8 cellular contexts compared by ENCODE assay signal in the genomic region with DNA sequence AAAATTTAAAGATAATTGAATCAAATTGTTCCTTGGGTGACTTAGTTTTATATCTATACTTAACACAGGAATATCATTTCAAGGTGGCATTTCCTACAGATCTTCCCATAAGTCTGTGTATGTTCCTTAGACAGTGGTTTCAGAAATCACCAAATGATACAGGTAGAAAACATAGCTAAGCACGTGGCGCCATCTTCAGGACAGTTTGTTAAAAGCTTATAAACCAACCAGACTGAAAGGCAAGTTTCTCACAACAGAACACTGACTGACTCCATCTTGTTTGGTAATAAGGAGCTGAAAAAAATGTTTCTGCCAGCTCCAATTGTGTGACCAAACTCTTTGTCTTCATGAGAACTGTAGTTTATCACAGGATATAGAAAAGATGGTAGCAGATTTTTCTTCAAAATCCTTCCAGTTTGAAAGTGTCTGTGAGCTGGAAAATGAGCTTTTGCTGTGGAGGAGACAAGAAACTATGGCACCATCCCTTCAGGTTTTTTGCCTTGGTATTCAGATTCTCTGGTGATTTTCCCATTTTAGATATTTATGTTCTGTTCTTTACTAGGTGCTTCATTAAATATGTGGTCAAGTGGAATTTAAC. TPM values are rescaled to one million over a fixed set of nuclear protein-coding genes. Genes with fewer than 3 reads are reported as not detected.
DNase-seq lines count a peak whose midpoint lies in the region; ATAC-seq and TF ChIP-seq lines count a peak whose summit lies in the region.

No MANE protein-coding gene starts in this region.

- peaks cover 2% of the 10 kb centered on the region; the same call in 1 of the 2 replicates for H3K27me3 Mint-ChIP-seq in HFFc6 (ENCODE audit: insufficient read depth)

- H3K36me3 Mint-ChIP-seq in HFFc6 (ENCODE audit: low read depth) = no peaks in the 10 kb centered on the region

- ATAC-seq in aorta (ENCODE audit: low FRiP score) = peak; percentile 65

- H3K27ac Mint-ChIP-seq in HFFc6 = no peak overlapping the region; the same call in 1 of the 2 replicates

- H3K27me3 ChIP-seq in SJCRH30 = no peaks in the 10 kb centered on the region
- no peaks in the 10 kb centered on the region for H3K27me3 ChIP-seq in aorta (ENCODE audit: control insufficient read depth in 1 of 2, insufficient read depth in 2 of 2, low read length in 1 of 2)

- H3K4me3 ChIP-seq in SJCRH30 (no peak overlapping the region), aorta (ENCODE audit: low read length in 2 of 2) (no peak overlapping the region)

- H3K36me3 ChIP-seq in SJCRH30 (no peaks in the 10 kb centered on the region), aorta (ENCODE audit: control insufficient read depth in 1 of 2, insufficient read depth in 2 of 2, low read length in 1 of 2) (no peaks in the 10 kb centered on the region)

- no peak overlapping the region for H3K4me3 Mint-ChIP-seq in HFFc6

- peak; percentile 15 for DNase-seq in GF-D8 (lab: John Stamatoyannopoulos, UW)
- DNase-seq in HFFc6 = peak; percentile 77
- peak; percentile 35 for DNase-seq in NCI-H1048 (lab: John Stamatoyannopoulos, UW)
- DNase-seq in SJCRH30 = peak; percentile 63 to 90
- DNase-seq in activated naive CD4-positive, alpha-beta T cell treated with Interleukin-2 at 50 U/mL for 16 hours = peak; percentile 58
- DNase-seq in glomerular endothelial cell (ENCODE audit: extremely low read depth, low read depth, low spot score) = peak; percentile 73
- DNase-seq in posterior cingulate gyrus = peak in 7 of 10 donors; percentile 47 to 88 (median 67)
- peak in 1 of 2 donors; percentile 54 for DNase-seq in aorta

- intact Hi-C loops in posterior cingulate gyrus (cut with DNase I) = loop anchor here (1.0 to 5.0 kb wide), 4 partner anchors 143 to 1590 kb away; no protein-coding TSS in a partner anchor
- intact Hi-C loops in aorta (cut with DNase I) = loop anchor here (5.0 to 10.0 kb wide), 3 partner anchors 140 to 1588 kb away; no protein-coding TSS in a partner anchor

- H3K9me3 Mint-ChIP-seq in HFFc6 = no peaks in the 10 kb centered on the region

- TF ChIP-seq CTCF in HFFc6 (IDR thresholded peaks at IDR 0.05) = peak; percentile 91

- H3K27ac ChIP-seq in SJCRH30 = no peak overlapping the region
- no peak overlapping the region for H3K27ac ChIP-seq in aorta (ENCODE audit: low read depth in 1 of 2, low read length in 2 of 2)

- H3K9me3 ChIP-seq in SJCRH30 (replicated peaks) (no peaks in the 10 kb centered on the region), aorta (ENCODE audit: control insufficient read depth, low read length) (no peaks in the 10 kb centered on the region)

- 0 to 1% methylated on average over 2 of the region's 2 CpGs for WGBS in aorta, 2 donors

- H3K4me1 Mint-ChIP-seq in HFFc6 (ENCODE audit: low read depth) = no peaks in the 10 kb centered on the region

- H3K4me1 ChIP-seq in SJCRH30 (no peaks in the 10 kb centered on the region), aorta (ENCODE audit: control insufficient read depth in 1 of 2, insufficient read depth in 2 of 2, low read length in 2 of 2) (no peaks in the 10 kb centered on the region)

RNA-seq across cellular contexts. Expression of gene NEUROD1, which starts 34.8 kb away (rescaled TPM):
- total RNA-seq in HFFc6 (2021; fragmentation: NEBNext Ultra II Directional; extraction: Animal tissue kit (Norgen Biotek cat#: 25700)) = not detected
- total RNA-seq in SJCRH30 (2014; rRNA removed; shearing (Covaris generic)) = not detected in 2 replicates
- total RNA-seq in glomerular endothelial cell (not detected in 2 replicates), aorta (not detected)
- polyA plus RNA-seq in aorta = 1 to 10 TPM in 1 of 2 donors, not detected in 1; 1.5 TPM

RNA-seq across cellular contexts. Expression of gene CERKL, which starts 58.2 kb away (rescaled TPM):
- under 1 TPM in 2 of 6 experiments, not detected in 4; 0.07 to 0.09 TPM for total RNA-seq in HFFc6 (2021; fragmentation: NEBNext Ultra II Directional; extraction: Animal tissue kit (Norgen Biotek cat#: 25700))
- total RNA-seq in SJCRH30 (2014; rRNA removed; shearing (Covaris generic)) = 0.05 TPM in 1 of 2 replicates, not detected in the other
- total RNA-seq in glomerular endothelial cell (not detected in 2 replicates), aorta (not detected)
- polyA plus RNA-seq in aorta = under 1 TPM; 0.13 to 0.38 TPM
